ENCODE assay signal across 19 cellular contexts in genomic region chr6:104014560-104014959, GRCh38.
"Had no signal": no experiment of that assay in that cellular context is flagged by ENCODE, and none has a peak within 500 bp of the region (broad histone marks: within the 10 kb centered on the region; RNA-seq: fewer than 3 reads in every experiment).

No MANE protein-coding gene starts in this region.

- H3K4me1 Mint-ChIP-seq: activated naive CD4-positive, alpha-beta T cell treated with anti-CD3 and anti-CD28 coated beads, Interleukin-2, amount 50 U/mL, for 24 hours; stimulated activated naive B cell treated with anti-CD40 and anti-IgM and Interleukin-4, amounts not matched to agents 10 μg/mL and 1 μg/mL and 100 μg/mL, for 72 hours had no signal

- DNase-seq: activated CD4-positive, alpha-beta T cell treated with anti-CD3 and anti-CD28 coated beads, Interleukin-2, amount 50 U/mL, for 48 hours; activated gamma-delta T cell; effector CD8-positive, alpha-beta T cell; heart left ventricle; left ventricle myocardium inferior; mammary epithelial cell; nephron progenitor cell; occipital lobe; retina; stimulated activated naive B cell treated with anti-CD40 and anti-IgM and Interleukin-4, amounts not matched to agents 10 μg/mL and 1 μg/mL and 100 μg/mL, for 72 hours; T1000; upper lobe of left lung had no signal

- ATAC-seq: gastroesophageal sphincter; heart left ventricle; stimulated activated naive B cell treated with anti-CD40 and anti-IgM and Interleukin-4, amounts not matched to agents 10 μg/mL and 1 μg/mL and 100 μg/mL, for 72 hours had no signal

- H3K27ac ChIP-seq: ascending aorta, breast epithelium, esophagus muscularis mucosa, gastroesophageal sphincter, heart left ventricle, left ventricle myocardium inferior, thoracic aorta, upper lobe of left lung had no signal

- H3K27ac Mint-ChIP-seq: activated naive CD4-positive, alpha-beta T cell treated with anti-CD3 and anti-CD28 coated beads, Interleukin-2, amount 50 U/mL, for 24 hours; dendritic cell treated with granulocyte-macrophage colony-stimulating factor and Interleukin-4, amounts not matched to agents 40 ng/mL and 50 ng/mL, for 4 days; nephron progenitor cell; stimulated activated naive B cell treated with anti-CD40 and anti-IgM and Interleukin-4, amounts not matched to agents 10 μg/mL and 1 μg/mL and 100 μg/mL, for 72 hours had no signal

- H3K9me3 ChIP-seq: ascending aorta, breast epithelium, esophagus muscularis mucosa, gastroesophageal sphincter, heart left ventricle, left ventricle myocardium inferior, thoracic aorta, upper lobe of left lung had no signal

- H3K36me3 Mint-ChIP-seq: activated naive CD4-positive, alpha-beta T cell treated with anti-CD3 and anti-CD28 coated beads, Interleukin-2, amount 50 U/mL, for 24 hours; stimulated activated naive B cell treated with anti-CD40 and anti-IgM and Interleukin-4, amounts not matched to agents 10 μg/mL and 1 μg/mL and 100 μg/mL, for 72 hours had no signal

- H3K9me3 Mint-ChIP-seq: activated naive CD4-positive, alpha-beta T cell treated with anti-CD3 and anti-CD28 coated beads, Interleukin-2, amount 50 U/mL, for 24 hours; dendritic cell treated with granulocyte-macrophage colony-stimulating factor and Interleukin-4, amounts not matched to agents 40 ng/mL and 50 ng/mL, for 4 days; nephron progenitor cell had no signal

- H3K4me3 Mint-ChIP-seq: activated naive CD4-positive, alpha-beta T cell treated with anti-CD3 and anti-CD28 coated beads, Interleukin-2, amount 50 U/mL, for 24 hours; dendritic cell treated with granulocyte-macrophage colony-stimulating factor and Interleukin-4, amounts not matched to agents 40 ng/mL and 50 ng/mL, for 4 days; nephron progenitor cell; stimulated activated naive B cell treated with anti-CD40 and anti-IgM and Interleukin-4, amounts not matched to agents 10 μg/mL and 1 μg/mL and 100 μg/mL, for 72 hours had no signal

- H3K36me3 ChIP-seq: ascending aorta, breast epithelium, esophagus muscularis mucosa, gastroesophageal sphincter, heart left ventricle, left ventricle myocardium inferior, thoracic aorta, upper lobe of left lung had no signal

- H3K27me3 ChIP-seq: ascending aorta, breast epithelium, esophagus muscularis mucosa, gastroesophageal sphincter, upper lobe of left lung had no signal

- H3K27me3 Mint-ChIP-seq: activated naive CD4-positive, alpha-beta T cell treated with anti-CD3 and anti-CD28 coated beads, Interleukin-2, amount 50 U/mL, for 24 hours; dendritic cell treated with granulocyte-macrophage colony-stimulating factor and Interleukin-4, amounts not matched to agents 40 ng/mL and 50 ng/mL, for 4 days; stimulated activated naive B cell treated with anti-CD40 and anti-IgM and Interleukin-4, amounts not matched to agents 10 μg/mL and 1 μg/mL and 100 μg/mL, for 72 hours had no signal

- H3K4me1 ChIP-seq: ascending aorta, breast epithelium, esophagus muscularis mucosa, gastroesophageal sphincter, heart left ventricle, left ventricle myocardium inferior, upper lobe of left lung had no signal

- H3K4me3 ChIP-seq: ascending aorta, breast epithelium, esophagus muscularis mucosa, gastroesophageal sphincter, heart left ventricle, left ventricle myocardium inferior, thoracic aorta, upper lobe of left lung had no signal
